Comparison of ENCODE assay signal across 19 cellular contexts in the genomic region with DNA sequence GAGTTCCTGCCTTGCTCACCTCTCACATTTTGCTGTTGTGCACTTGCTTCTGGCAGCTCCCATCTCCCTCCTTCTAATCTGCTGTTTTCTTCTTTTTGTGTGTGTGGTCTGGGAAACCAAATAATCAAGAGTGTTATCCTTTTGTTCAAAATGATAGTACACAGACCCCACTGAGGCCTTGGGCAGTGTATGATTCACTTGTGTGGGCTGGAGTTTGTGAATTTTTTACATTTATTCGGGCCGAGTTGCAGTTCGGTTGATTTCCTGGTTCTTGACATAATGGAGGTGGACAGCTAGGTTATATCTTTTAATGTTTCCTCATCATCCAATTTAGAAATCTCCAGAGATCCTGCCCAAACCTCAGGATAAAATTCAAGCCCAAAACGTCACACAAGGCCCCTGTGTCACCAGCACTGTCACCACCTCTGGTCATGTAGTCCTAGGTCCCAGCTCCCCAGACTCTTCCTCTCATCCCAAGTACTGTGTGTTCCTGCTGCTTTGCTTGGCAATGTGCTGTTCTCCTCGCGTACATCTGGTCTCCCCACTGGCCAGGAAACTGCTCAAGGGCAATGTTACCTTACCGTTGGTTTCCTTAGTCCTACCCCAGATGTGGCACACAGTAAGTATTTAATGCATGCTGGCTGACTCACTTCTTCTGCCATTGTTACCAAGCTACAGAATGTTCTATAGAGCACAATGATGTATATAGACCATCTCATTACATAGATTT. TPM values are rescaled to one million over a fixed set of nuclear protein-coding genes. Genes with fewer than 3 reads are reported as not detected.
A peak's percentile ranks its signal among the peaks of the same experiment; 100 is the strongest.
DNase-seq lines count a peak whose midpoint lies in the region; ATAC-seq and TF ChIP-seq lines count a peak whose summit lies in the region.
"Had no signal": no experiment of that assay in that cellular context is flagged by ENCODE, and none has a peak within 500 bp of the region (broad histone marks: within the 10 kb centered on the region; RNA-seq: fewer than 3 reads in every experiment).

No MANE protein-coding gene starts in this region.

- H3K9me3 ChIP-seq in AG04450 (ENCODE audit: control insufficient read depth, insufficient read depth, low read length) (no peaks in the 10 kb centered on the region), IMR-90 (ENCODE audit: control insufficient read depth, insufficient read depth, low read length) (no peaks in the 10 kb centered on the region)
- H3K9me3 ChIP-seq: stomach, uterus had no signal

- TF ChIP-seq RAD21 in IMR-90 (IDR thresholded peaks at IDR 0.05; ENCODE audit: low read length): no peak

- H3K4ac ChIP-seq in IMR-90 (ENCODE audit: low read depth, low read length): peak overlapping the region; percentile 44

- POLR2A ChIA-PET in AG04450 (lab: Yijun Ruan, JAX): no interaction called here
- POLR2A ChIA-PET in IMR-90 (lab: Charles Lee; ENCODE audit: unreplicated experiment): no interaction called here

- H3K36me3 ChIP-seq in IMR-90 (ENCODE audit: control insufficient read depth, insufficient read depth, low read length): no peaks in the 10 kb centered on the region
- H3K36me3 ChIP-seq in brain microvascular endothelial cell (replicated peaks): no peaks in the 10 kb centered on the region
- H3K36me3 ChIP-seq: stomach, uterus had no signal

- no peaks in the 10 kb centered on the region for H3K27me3 ChIP-seq in AG04450 (ENCODE audit: control insufficient read depth, insufficient read depth, low read length)
- H3K27me3 ChIP-seq in IMR-90 (ENCODE audit: control insufficient read depth, insufficient read depth, low read length): no peaks in the 10 kb centered on the region
- no peaks in the 10 kb centered on the region for H3K27me3 ChIP-seq in brain microvascular endothelial cell (replicated peaks)
- H3K27me3 ChIP-seq: stomach, uterus had no signal

- H2BK5ac ChIP-seq in IMR-90 (ENCODE audit: low read depth, low read length, poor library complexity, severe bottlenecking): peak overlapping the region; percentile 12

- H3K18ac ChIP-seq in IMR-90 (ENCODE audit: low read depth, low read length): peak overlapping the region; percentile 50

- DNase-seq in AG04450 (ENCODE audit: low read depth, low spot score) (no peak), IMR-90 (peak; percentile 46), brain microvascular endothelial cell (peak; percentile 25), iris pigment epithelial cell (ENCODE audit: low read depth) (peak; percentile 53), NCI-H526 (lab: John Stamatoyannopoulos, UW) (no peak)
- DNase-seq in activated CD8-positive, alpha-beta memory T cell treated with anti-CD3 and anti-CD28 coated beads, Interleukin-2, amount 50 U/mL, for 4 hours: no peak
- no peak for DNase-seq in activated CD4-positive, CD25-positive, alpha-beta regulatory T cell (lab: John Stamatoyannopoulos, UW)
- DNase-seq: activated CD4-positive, alpha-beta T cell treated with anti-CD3 and anti-CD28 coated beads, Interleukin-2, amount 10 ng/mL, durations not matched to agents 7 days and 5 days; activated T-cell treated with anti-CD3 and anti-CD28 coated beads, Interleukin-2, amount 50 U/mL, for 1 hour; central memory CD4-positive, alpha-beta T cell; MM.1S; naive thymus-derived CD4-positive, alpha-beta T cell; NCI-H2029; NCI-H69; OCI-M1; stomach; uterus had no signal

- TF ChIP-seq POLR2A in IMR-90 (IDR thresholded peaks at IDR 0.05; ENCODE audit: low read depth, low read length): no peak

- H4K91ac ChIP-seq in IMR-90 (ENCODE audit: insufficient read depth, low read depth, low read length): peak overlapping the region; percentile 64

- no peaks in the 10 kb centered on the region for H4K20me1 ChIP-seq in IMR-90 (ENCODE audit: insufficient read depth, low read length)

- TF ChIP-seq CTCF in AG04450 (IDR thresholded peaks at IDR 0.05; ENCODE audit: low read depth, low read length) (no peak), IMR-90 (conservative IDR thresholded peaks at IDR 0.05; ENCODE audit: low read depth, low read length) (no peak), brain microvascular endothelial cell (IDR thresholded peaks at IDR 0.05; ENCODE audit: low read depth, low read length, missing control alignments) (no peak)

- peaks cover 15% of the 10 kb centered on the region for H3K4me1 ChIP-seq in IMR-90 (ENCODE audit: control insufficient read depth, insufficient read depth, low read length)
- H3K4me1 ChIP-seq: uterus had no signal

- H3K9me1 ChIP-seq in IMR-90 (ENCODE audit: insufficient read depth, low read length): peaks cover 12% of the 10 kb centered on the region

- intact Hi-C loops in IMR-90 (cut with micrococcal nuclease): no loop called here

- peak overlapping the region; percentile 13 for H2BK120ac ChIP-seq in IMR-90 (ENCODE audit: low read depth, low read length)

- peak overlapping the region; percentile 5; the same call in 1 of the 2 replicates for H2AK5ac ChIP-seq in IMR-90 (ENCODE audit: low read depth, low read length)

- H3K27ac ChIP-seq in AG04450 (ENCODE audit: low read depth, low read length) (peak overlapping the region; percentile 39), IMR-90 (ENCODE audit: insufficient read depth, low read length) (no peak overlapping the region), brain microvascular endothelial cell (no peak overlapping the region)
- H3K27ac ChIP-seq: stomach had no signal

- no TSS peak for BruUV-seq in IMR-90 (replicated peaks; lab: Mats Ljungman, UMichigan)

- no peak overlapping the region for H3K56ac ChIP-seq in IMR-90 (ENCODE audit: extremely low read depth, insufficient read depth, low read length)

- H4K5ac ChIP-seq in IMR-90 (ENCODE audit: low read depth, low read length): peak overlapping the region; percentile 16; the same call in 1 of the 2 replicates

- dilution Hi-C loops in IMR-90 (cut with HindIII; ENCODE audit: low sequenced_read_pairs, unreplicated experiment): no loop called here

- no CpG with 5 or more reads among the region's 7 CpGs for WGBS in IMR-90 (ENCODE audit: extremely low coverage in 2 of 2, insufficient read length in 1 of 2), 2 experiments

- H3K9ac ChIP-seq in IMR-90 (ENCODE audit: low read depth, low read length): no peak overlapping the region

- in situ Hi-C loops in IMR-90 (cut with MboI; ENCODE audit: low sequenced_read_pairs) (no loop called here), brain microvascular endothelial cell (cut with HindIII; ENCODE audit: low pct_ligation_motif_present, low sequenced_read_pairs) (no loop called here)

- peak overlapping the region in 1 of 2 experiments; percentile 74; a peak in 2 of 4 replicates for H4K8ac ChIP-seq in IMR-90 (ENCODE audit: low read depth in 2 of 2, low read length in 2 of 2)

- H3K23ac ChIP-seq in IMR-90 (ENCODE audit: low read depth, low read length): peak overlapping the region; percentile 51

- H3K4me3 ChIP-seq in AG04450 (ENCODE audit: low read depth, low read length) (no peak overlapping the region), IMR-90 (ENCODE audit: insufficient read depth, low read depth, low read length) (no peak overlapping the region), brain microvascular endothelial cell (ENCODE audit: low read depth, low read length) (no peak overlapping the region)
- H3K4me3 ChIP-seq: stomach, uterus had no signal

- peak overlapping the region; percentile 64 for H3K14ac ChIP-seq in IMR-90 (replicated peaks; ENCODE audit: low read depth, low read length)

- peak overlapping the region; percentile 78 for H2AFZ ChIP-seq in IMR-90 (replicated peaks; ENCODE audit: low read length, poor library complexity)

- H3K4me2 ChIP-seq in IMR-90 (ENCODE audit: low read depth, low read length): peak overlapping the region; percentile 50; the same call in 1 of the 2 replicates

- CTCF ChIA-PET in AG04450 (lab: Charles Lee): interaction anchor here (0.9 kb wide), 1 partner anchor 47 kb away, joined by 3 read pairs; no protein-coding TSS in a partner anchor
- CTCF ChIA-PET in IMR-90 (lab: Yijun Ruan, JAX): no interaction called here

- H3K79me1 ChIP-seq in IMR-90 (ENCODE audit: low read depth in 1 of 2, low read length in 2 of 2): peaks cover 3 to 10% of the 10 kb centered on the region in 2 experiments; a peak in 1 of 4 replicates

- peak; percentile 57 for ATAC-seq in IMR-90 (ENCODE audit: low read depth)
- ATAC-seq in HG03565 (IDR thresholded peaks at IDR 0.05; ENCODE audit: unreplicated experiment): no peak
- ATAC-seq: activated naive CD4-positive, alpha-beta T cell treated with anti-CD3 and anti-CD28 coated beads, Interleukin-2, amount 50 U/mL, for 72 hours; naive thymus-derived CD4-positive, alpha-beta T cell had no signal

- 0 out of 3 replicates have a peak overlapping the region, but pooled peaks have one; percentile 16 for H2BK15ac ChIP-seq in IMR-90 (ENCODE audit: low read depth, low read length)

- no peak overlapping the region for H2AK9ac ChIP-seq in IMR-90 (replicated peaks; ENCODE audit: low read depth, low read length, poor library complexity)

- peak overlapping the region; percentile 47 for H2BK20ac ChIP-seq in IMR-90 (ENCODE audit: low read depth, low read length)

TF ChIP-seq in IMR-90, 13 proteins besides CTCF, POLR2A, EP300 and RAD21:
- no peak for TF ChIP-seq SMC3 (IDR thresholded peaks at IDR 0.05; ENCODE audit: low read depth, low read length)
- no peak for TF ChIP-seq MXI1 (IDR thresholded peaks at IDR 0.05; ENCODE audit: borderline replicate concordance, low read depth, low read length)
- 0 out of 2 replicates have a peak, but pooled peaks have one; percentile 3 for TF ChIP-seq FOS (IDR thresholded peaks at IDR 0.05; ENCODE audit: low read depth, low read length)
- TF ChIP-seq, protein P1, sequence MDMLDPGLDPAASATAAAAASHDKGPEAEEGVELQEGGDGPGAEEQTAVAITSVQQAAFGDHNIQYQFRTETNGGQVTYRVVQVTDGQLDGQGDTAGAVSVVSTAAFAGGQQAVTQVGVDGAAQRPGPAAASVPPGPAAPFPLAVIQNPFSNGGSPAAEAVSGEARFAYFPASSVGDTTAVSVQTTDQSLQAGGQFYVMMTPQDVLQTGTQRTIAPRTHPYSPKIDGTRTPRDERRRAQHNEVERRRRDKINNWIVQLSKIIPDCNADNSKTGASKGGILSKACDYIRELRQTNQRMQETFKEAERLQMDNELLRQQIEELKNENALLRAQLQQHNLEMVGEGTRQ (IDR thresholded peaks at IDR 0.05; ENCODE audit: low read depth, low read length): no peak

RNA-seq across cellular contexts. Expression of a gene that starts 55.7 kb away (rescaled TPM):
- polyA plus RNA-seq in AG04450 (2011; rRNA removed): 26.8 and 38.0 TPM in 2 replicates
- polyA minus RNA-seq in AG04450 (2011; rRNA and poly(A)+ RNA removed): 55.2 and 58.4 TPM in 2 replicates
- total RNA-seq in IMR-90 (2012; rRNA removed): 74.2 and 76.9 TPM in 2 replicates
- 12.7 and 14.5 TPM in 2 replicates for polyA plus RNA-seq in IMR-90 (2012; rRNA removed)
- polyA plus RNA-seq in IMR-90 (2012; cell fraction: cytosol; rRNA removed): 3.5 and 4.2 TPM in 2 replicates
- 4.6 and 15.0 TPM in 2 replicates for polyA plus RNA-seq in IMR-90 (2012; cell fraction: nucleus; rRNA removed; ENCODE audit: low replicate concordance)

Comparison
In these comparisons a context has a peak if more than half of its experiments do, and no peak if none do; other contexts are left out.
1. DNase-seq: peak in IMR-90 (single experiment), brain microvascular endothelial cell (single experiment) and iris pigment epithelial cell (single experiment); none in AG04450 (single experiment), activated CD8-positive, alpha-beta memory T cell treated with anti-CD3 and anti-CD28 coated beads, Interleukin-2, amount 50 U/mL, for 4 hours (single experiment), activated CD4-positive, CD25-positive, alpha-beta regulatory T cell (0 of 4) and NCI-H526 (0 of 2).